ENCODE assay signal across 11 cellular contexts in genomic region chr7:73894851-73895441, GRCh38. TPM values are rescaled to one million over a fixed set of nuclear protein-coding genes. Genes with fewer than 3 reads are reported as not detected.
A peak's percentile ranks its signal among the peaks of the same experiment; 100 is the strongest.
DNase-seq lines count a peak whose midpoint lies in the region; ATAC-seq, FAIRE-seq and TF ChIP-seq lines count a peak whose summit lies in the region.
"Had no signal": no experiment of that assay in that cellular context is flagged by ENCODE, and none has a peak within 500 bp of the region (broad histone marks: within the 10 kb centered on the region; RNA-seq: fewer than 3 reads in every experiment).

No MANE protein-coding gene starts in this region.

- H3K27ac ChIP-seq in RWPE2 (ENCODE audit: poor library complexity, severe bottlenecking) = peak overlapping the region; percentile 7

- no peaks in the 10 kb centered on the region for H3K4me1 ChIP-seq in RWPE2 (ENCODE audit: insufficient read depth, poor library complexity, severe bottlenecking)

- DNase-seq in AG09309 (ENCODE audit: low read depth) (peak; percentile 86), RWPE2 (ENCODE audit: low spot score) (peak; percentile 71), fibroblast of villous mesenchyme (ENCODE audit: low read depth) (peak; percentile 50), osteocyte (ENCODE audit: extremely low spot score, unreplicated experiment) (no peak), ureter (ENCODE audit: low spot score) (no peak), frontal cortex (ENCODE audit: low spot score in 2 of 2) (no peak), progenitor cell of endocrine pancreas (ENCODE audit: low spot score, unreplicated experiment) (no peak), HuH-7.5 (ENCODE audit: low spot score) (no peak)
- DNase-seq: amygdala; CD8-positive, alpha-beta memory T cell; NCI-H345 had no signal

- H3K27me3 Mint-ChIP-seq in osteocyte (ENCODE audit: unreplicated experiment) (no peaks in the 10 kb centered on the region), progenitor cell of endocrine pancreas (peaks cover 12% of the 10 kb centered on the region)

- no peaks in the 10 kb centered on the region for H3K36me3 ChIP-seq in RWPE2 (ENCODE audit: low read depth)

- no peak for FAIRE-seq in frontal cortex (lab: Jason Lieb, UNC)

- no peak overlapping the region for H3K4me3 Mint-ChIP-seq in osteocyte (ENCODE audit: unreplicated experiment)
- H3K4me3 Mint-ChIP-seq in progenitor cell of endocrine pancreas (ENCODE audit: low read depth) = no peak overlapping the region
- H3K4me3 Mint-ChIP-seq: CD8-positive, alpha-beta memory T cell had no signal

- H3K4me1 Mint-ChIP-seq in osteocyte (ENCODE audit: unreplicated experiment) = peaks cover 55% of the 10 kb centered on the region
- no peaks in the 10 kb centered on the region for H3K4me1 Mint-ChIP-seq in progenitor cell of endocrine pancreas (ENCODE audit: low read depth)

- H3K27me3 ChIP-seq in RWPE2 (ENCODE audit: insufficient read depth, poor library complexity, severe bottlenecking) = no peaks in the 10 kb centered on the region

- no peaks in the 10 kb centered on the region for H3K36me3 Mint-ChIP-seq in osteocyte (ENCODE audit: unreplicated experiment)
- no peaks in the 10 kb centered on the region for H3K36me3 Mint-ChIP-seq in progenitor cell of endocrine pancreas (ENCODE audit: insufficient read depth)

- H3K9me3 ChIP-seq in RWPE2 (ENCODE audit: severe bottlenecking) = no peaks in the 10 kb centered on the region

- TF ChIP-seq CTCF in AG09309 (IDR thresholded peaks at IDR 0.05; ENCODE audit: control insufficient read depth, insufficient read depth, low read depth, low read length, missing control alignments) (no peak), RWPE2 (IDR thresholded peaks at IDR 0.05; ENCODE audit: poor library complexity, severe bottlenecking) (no peak), fibroblast of villous mesenchyme (IDR thresholded peaks at IDR 0.05; ENCODE audit: insufficient read depth, low read depth, low read length) (no peak), osteocyte (IDR thresholded peaks at IDR 0.05) (no peak), progenitor cell of endocrine pancreas (IDR thresholded peaks at IDR 0.05; ENCODE audit: unreplicated experiment) (no peak)

- ATAC-seq in RWPE2 (ENCODE audit: low read depth) = peak; percentile 90

- H3K27ac Mint-ChIP-seq in osteocyte (ENCODE audit: unreplicated experiment) (peak overlapping the region; percentile 63), progenitor cell of endocrine pancreas (no peak overlapping the region)
- H3K27ac Mint-ChIP-seq: CD8-positive, alpha-beta memory T cell had no signal

- peaks cover 15% of the 10 kb centered on the region for H3K9me3 Mint-ChIP-seq in osteocyte (ENCODE audit: unreplicated experiment)
- peaks cover 14% of the 10 kb centered on the region for H3K9me3 Mint-ChIP-seq in progenitor cell of endocrine pancreas (ENCODE audit: low read depth)

- H3K4me3 ChIP-seq in AG09309 (ENCODE audit: control insufficient read depth, low read depth, low read length) (no peak overlapping the region), RWPE2 (ENCODE audit: severe bottlenecking) (no peak overlapping the region), fibroblast of villous mesenchyme (ENCODE audit: low read depth, low read length) (no peak overlapping the region)

RNA-seq across cellular contexts. Expression of gene TMEM270, which starts 34.0 kb away (rescaled TPM):
- total RNA-seq in fibroblast of villous mesenchyme = not detected in 2 replicates
- not detected in 2 replicates for total RNA-seq in osteocyte
- not detected for total RNA-seq in ureter
- total RNA-seq in frontal cortex = not detected
- not detected in 2 replicates for total RNA-seq in progenitor cell of endocrine pancreas
- total RNA-seq: CD8-positive, alpha-beta memory T cell had no signal

RNA-seq across cellular contexts. Expression of gene METTL27, which starts 52.6 kb away (rescaled TPM):
- total RNA-seq in fibroblast of villous mesenchyme (1.6 and 2.6 TPM in 2 replicates), osteocyte (2.2 and 2.7 TPM in 2 replicates), ureter (14.4 TPM), frontal cortex (0.41 TPM), progenitor cell of endocrine pancreas (13.3 and 13.5 TPM in 2 replicates)
- total RNA-seq: CD8-positive, alpha-beta memory T cell had no signal

Comparison
In these comparisons a context has a peak if more than half of its experiments do, and no peak if none do; other contexts are left out.
1. DNase-seq: peak in AG09309 (single experiment), RWPE2 (single experiment) and fibroblast of villous mesenchyme (single experiment); none in osteocyte (single experiment), ureter (single experiment), frontal cortex (0 of 2), progenitor cell of endocrine pancreas (single experiment) and HuH-7.5 (single experiment).